Comparison of ENCODE assay signal across 1 cellular context in genomic region chr5:157280927-157281326, GRCh38.
TF ChIP-seq lines count a peak whose summit lies in the region.

No MANE protein-coding gene starts in this region.

TF ChIP-seq in HEK293, 187 proteins besides CTCF, POLR2A, EP300 and RAD21 (continued from another document):
- TF ChIP-seq ZNF26 (tag by site-specific recombination; IDR thresholded peaks at IDR 0.05) (no peak), ZNF571 (tag by site-specific recombination; IDR thresholded peaks at IDR 0.05) (no peak), ZSCAN16 (tag by site-specific recombination; IDR thresholded peaks at IDR 0.05) (no peak), SP2 (tag by site-specific recombination; IDR thresholded peaks at IDR 0.05) (no peak), SP3 (tag by site-specific recombination; IDR thresholded peaks at IDR 0.05) (no peak), ZNF548 (tag by site-specific recombination; IDR thresholded peaks at IDR 0.05) (no peak), ZNF585B (tag by site-specific recombination; IDR thresholded peaks at IDR 0.05) (no peak), ZFP69B (tag by site-specific recombination; IDR thresholded peaks at IDR 0.05) (no peak), ZNF707 (tag by site-specific recombination; IDR thresholded peaks at IDR 0.05) (no peak)
- TF ChIP-seq, protein P1, sequence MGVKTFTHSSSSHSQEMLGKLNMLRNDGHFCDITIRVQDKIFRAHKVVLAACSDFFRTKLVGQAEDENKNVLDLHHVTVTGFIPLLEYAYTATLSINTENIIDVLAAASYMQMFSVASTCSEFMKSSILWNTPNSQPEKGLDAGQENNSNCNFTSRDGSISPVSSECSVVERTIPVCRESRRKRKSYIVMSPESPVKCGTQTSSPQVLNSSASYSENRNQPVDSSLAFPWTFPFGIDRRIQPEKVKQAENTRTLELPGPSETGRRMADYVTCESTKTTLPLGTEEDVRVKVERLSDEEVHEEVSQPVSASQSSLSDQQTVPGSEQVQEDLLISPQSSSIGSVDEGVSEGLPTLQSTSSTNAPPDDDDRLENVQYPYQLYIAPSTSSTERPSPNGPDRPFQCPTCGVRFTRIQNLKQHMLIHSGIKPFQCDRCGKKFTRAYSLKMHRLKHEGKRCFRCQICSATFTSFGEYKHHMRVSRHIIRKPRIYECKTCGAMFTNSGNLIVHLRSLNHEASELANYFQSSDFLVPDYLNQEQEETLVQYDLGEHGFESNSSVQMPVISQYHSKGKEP (tag by site-specific recombination; IDR thresholded peaks at IDR 0.05), result no peak
- TF ChIP-seq, protein P2, sequence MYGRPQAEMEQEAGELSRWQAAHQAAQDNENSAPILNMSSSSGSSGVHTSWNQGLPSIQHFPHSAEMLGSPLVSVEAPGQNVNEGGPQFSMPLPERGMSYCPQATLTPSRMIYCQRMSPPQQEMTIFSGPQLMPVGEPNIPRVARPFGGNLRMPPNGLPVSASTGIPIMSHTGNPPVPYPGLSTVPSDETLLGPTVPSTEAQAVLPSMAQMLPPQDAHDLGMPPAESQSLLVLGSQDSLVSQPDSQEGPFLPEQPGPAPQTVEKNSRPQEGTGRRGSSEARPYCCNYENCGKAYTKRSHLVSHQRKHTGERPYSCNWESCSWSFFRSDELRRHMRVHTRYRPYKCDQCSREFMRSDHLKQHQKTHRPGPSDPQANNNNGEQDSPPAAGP (tag by site-specific recombination; IDR thresholded peaks at IDR 0.05), result no peak
